In the genomic region with DNA sequence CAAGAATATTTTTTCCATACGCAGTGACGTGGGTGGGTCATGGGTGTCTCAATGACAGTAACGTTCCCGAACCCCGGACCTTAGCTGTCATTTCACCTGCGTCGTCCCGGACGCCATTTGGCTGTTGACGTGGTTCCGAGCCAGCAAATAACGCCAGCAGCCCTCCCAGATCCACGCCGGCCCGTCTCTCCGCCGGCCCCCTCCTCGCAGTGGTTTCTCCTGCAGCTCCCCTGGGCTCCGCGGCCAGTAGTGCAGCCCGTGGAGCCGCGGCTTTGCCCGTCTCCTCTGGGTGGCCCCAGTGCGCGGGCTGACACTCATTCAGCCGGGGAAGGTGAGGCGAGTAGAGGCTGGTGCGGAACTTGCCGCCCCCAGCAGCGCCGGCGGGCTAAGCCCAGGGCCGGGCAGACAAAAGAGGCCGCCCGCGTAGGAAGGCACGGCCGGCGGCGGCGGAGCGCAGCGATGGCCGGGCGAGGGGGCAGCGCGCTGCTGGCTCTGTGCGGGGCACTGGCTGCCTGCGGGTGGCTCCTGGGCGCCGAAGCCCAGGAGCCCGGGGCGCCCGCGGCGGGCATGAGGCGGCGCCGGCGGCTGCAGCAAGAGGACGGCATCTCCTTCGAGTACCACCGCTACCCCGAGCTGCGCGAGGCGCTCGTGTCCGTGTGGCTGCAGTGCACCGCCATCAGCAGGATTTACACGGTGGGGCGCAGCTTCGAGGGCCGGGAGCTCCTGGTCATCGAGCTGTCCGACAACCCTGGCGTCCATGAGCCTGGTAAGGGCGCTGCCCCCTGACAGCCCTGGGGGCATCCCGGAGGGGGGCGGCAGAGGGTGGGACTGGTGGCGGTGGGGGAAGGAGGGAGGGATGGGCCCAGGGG, we compare ENCODE assay signal across 8 cellular contexts. TPM values are rescaled to one million over a fixed set of nuclear protein-coding genes. Genes with fewer than 3 reads are reported as not detected.
DNase-seq lines count a peak whose midpoint lies in the region; ATAC-seq, FAIRE-seq and TF ChIP-seq lines count a peak whose summit lies in the region.

A gene (plus strand): TSS at position 246 of the 869 bp plus-strand sequence. CDS start 214 bp downstream, at position 460.

- FAIRE-seq in small intestine (lab: Jason Lieb, UNC) = no peak

- 2 to 4% (median 2%) methylated on average over 65 to 82 of the region's 82 CpGs for WGBS in small intestine, 3 donors

- DNase-seq in GM13976 (ENCODE audit: low spot score) = peak; percentile 69
- DNase-seq in NCI-H2029 treated with DMSO at 0.1 percent for 48 hours (lab: John Stamatoyannopoulos, UW) = peak; percentile 34
- DNase-seq in activated CD4-positive, CD25-positive, alpha-beta regulatory T cell treated with anti-CD3 and anti-CD28 coated beads, Interleukin-2, amount 50 U/mL, for 72 hours = peak; percentile 59
- DNase-seq in central memory CD8-positive, alpha-beta T cell (ENCODE audit: low spot score in 2 of 2) = peak; percentile 15
- peak; percentile 11 to 36 (median 17) for DNase-seq in immature natural killer cell
- peak; percentile 69 for DNase-seq in small intestine
- DNase-seq in GF-D8 (lab: John Stamatoyannopoulos, UW) = no peak

- no peaks in the 10 kb centered on the region for H3K36me3 ChIP-seq in small intestine (ENCODE audit: control insufficient read depth in 2 of 2, insufficient read depth in 2 of 2, low read length in 2 of 2)

- H3K4me3 ChIP-seq in small intestine (ENCODE audit: low read depth in 1 of 2, low read length in 2 of 2) = peak within 1 kb of the TSS; percentile 51 to 56

- peaks cover 2% of the 10 kb centered on the region for H3K36me3 Mint-ChIP-seq in central memory CD8-positive, alpha-beta T cell (ENCODE audit: insufficient read depth)
- H3K36me3 Mint-ChIP-seq in immature natural killer cell = no peaks in the 10 kb centered on the region

- H3K4me1 Mint-ChIP-seq in central memory CD8-positive, alpha-beta T cell = no peaks in the 10 kb centered on the region
- H3K4me1 Mint-ChIP-seq in immature natural killer cell = peaks cover 0 to 5% of the 10 kb centered on the region in 2 donors

- H3K27ac ChIP-seq in small intestine (ENCODE audit: low read depth in 1 of 2, low read length in 1 of 2) = peak within 1 kb of the TSS in 1 of 2 donors; percentile 32

- H3K27ac Mint-ChIP-seq in central memory CD8-positive, alpha-beta T cell (ENCODE audit: low read depth) = no peak within 1 kb of the TSS
- H3K27ac Mint-ChIP-seq in immature natural killer cell = no peak within 1 kb of the TSS

- H3K9me3 Mint-ChIP-seq in central memory CD8-positive, alpha-beta T cell = no peaks in the 10 kb centered on the region
- H3K9me3 Mint-ChIP-seq in immature natural killer cell = peaks cover 0 to 6% (median 0%) of the 10 kb centered on the region in 6 donors

- H3K4me3 Mint-ChIP-seq in central memory CD8-positive, alpha-beta T cell = peak within 1 kb of the TSS; percentile 58
- peak within 1 kb of the TSS in 4 of 5 donors; percentile 7 to 53 (median 26) for H3K4me3 Mint-ChIP-seq in immature natural killer cell

- no peaks in the 10 kb centered on the region for H3K27me3 ChIP-seq in small intestine (ENCODE audit: control insufficient read depth in 2 of 2, insufficient read depth in 2 of 2, low read length in 2 of 2)

- ATAC-seq in HG02870 (IDR thresholded peaks at IDR 0.05; ENCODE audit: unreplicated experiment) = peak; percentile 90
- ATAC-seq in central memory CD8-positive, alpha-beta T cell (replicated peaks; ENCODE audit: extremely low read depth, poor library complexity, severe bottlenecking) = peak; percentile 85

- TF ChIP-seq CTCF in GM13976 (IDR thresholded peaks at IDR 0.05; ENCODE audit: borderline replicate concordance, control extremely low read depth, extremely low read depth, insufficient read depth, missing control alignments) = no peak

- in situ Hi-C loops in GM13976 (cut with MboI; ENCODE audit: low sequenced_read_pairs, unreplicated experiment) = no loop called here

- H3K27me3 Mint-ChIP-seq in central memory CD8-positive, alpha-beta T cell = peaks cover 85% of the 10 kb centered on the region
- H3K27me3 Mint-ChIP-seq in immature natural killer cell (ENCODE audit: low read depth in 3 of 3) = peaks cover 6 to 29% (median 17%) of the 10 kb centered on the region in 3 donors

- H3K9me3 ChIP-seq in small intestine (ENCODE audit: control insufficient read depth, low read depth) = no peaks in the 10 kb centered on the region

- H3K4me1 ChIP-seq in small intestine (ENCODE audit: control insufficient read depth in 2 of 2, insufficient read depth in 1 of 2, low read depth in 1 of 2, low read length in 1 of 2) = peaks cover 0 to 3% of the 10 kb centered on the region in 2 donors

RNA-seq across cellular contexts. Expression of the gene that starts here (rescaled TPM):
- polyA plus RNA-seq in immature natural killer cell (not detected), small intestine (10 to 100 TPM in 1 of 3 donors, 1 to 10 TPM in 2; 1.1 to 44.5 (median 1.4) TPM)

Comparison
In these comparisons a context has a peak if more than half of its experiments do, and no peak if none do; other contexts are left out.
1. Peak in DNase-seq in immature natural killer cell; RNA of the gene not detected or under 1 TPM.